9 cellular contexts compared by ENCODE assay signal in the genomic region with DNA sequence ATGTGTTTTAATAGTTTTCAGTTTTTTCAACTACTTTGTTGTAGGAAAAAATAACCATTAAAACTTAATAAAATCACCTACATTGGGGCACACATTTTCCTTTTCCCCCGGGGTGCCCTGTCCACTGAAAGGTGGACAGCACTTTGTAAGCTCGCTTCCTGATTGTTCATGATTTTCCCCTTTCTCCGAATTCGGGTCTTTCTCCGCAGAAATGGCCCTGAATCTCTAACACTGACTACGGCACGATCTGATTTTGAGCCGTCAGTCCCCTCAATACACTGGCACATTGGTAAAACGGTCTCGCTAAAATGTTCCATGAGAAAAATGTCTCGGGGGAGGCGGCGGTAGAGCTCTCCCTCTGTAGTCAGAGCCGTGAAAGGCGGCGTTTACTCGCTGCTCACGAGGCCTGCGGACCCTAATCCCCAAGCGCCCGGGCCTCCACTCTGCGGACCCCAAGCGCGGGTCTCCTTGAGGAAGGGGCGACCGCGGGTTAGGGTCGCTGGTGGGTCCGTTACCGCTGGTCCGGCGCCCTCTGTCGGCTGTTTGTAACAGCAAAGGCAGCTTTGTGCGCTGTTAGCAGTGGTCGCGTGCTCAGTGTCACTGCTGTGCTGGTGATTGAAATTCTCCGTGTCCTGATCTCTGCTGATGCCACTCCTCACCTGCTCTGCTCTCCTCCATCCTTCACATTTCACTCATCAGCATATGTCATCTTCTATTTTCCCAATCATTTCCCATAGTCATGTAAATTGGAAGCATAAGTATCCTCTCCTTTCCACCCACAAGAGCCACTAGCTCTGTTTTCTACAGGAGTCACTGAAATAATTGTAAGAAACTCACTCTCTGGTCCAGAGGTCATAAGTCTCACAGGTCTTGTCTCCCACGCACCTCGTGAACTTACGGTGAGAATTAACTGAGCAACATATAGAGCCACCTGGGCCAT. TPM values are rescaled to one million over a fixed set of nuclear protein-coding genes. Genes with fewer than 3 reads are reported as not detected.
DNase-seq lines count a peak whose midpoint lies in the region; ATAC-seq and TF ChIP-seq lines count a peak whose summit lies in the region.
"Had no signal": no experiment of that assay in that cellular context is flagged by ENCODE, and none has a peak within 500 bp of the region (broad histone marks: within the 10 kb centered on the region; RNA-seq: fewer than 3 reads in every experiment).

No MANE protein-coding gene starts in this region.

- in situ Hi-C loops in GM23248 (cut with MboI) = no loop called here

- H3K36me3 ChIP-seq in GM23248 (ENCODE audit: low read depth) (no peaks in the 10 kb centered on the region), esophagus (ENCODE audit: control insufficient read depth in 2 of 2, insufficient read depth in 2 of 2, low read length in 1 of 2) (no peaks in the 10 kb centered on the region)

- H3K27ac ChIP-seq in GM23248 = no peak overlapping the region
- H3K27ac ChIP-seq in esophagus (ENCODE audit: low read depth in 2 of 2, low read length in 1 of 2) = no peak overlapping the region

- H3K79me2 ChIP-seq in GM23248 (ENCODE audit: insufficient read depth) = no peaks in the 10 kb centered on the region

- no peaks in the 10 kb centered on the region for H3K9me3 ChIP-seq in GM23248 (ENCODE audit: low read depth)
- H3K9me3 ChIP-seq in esophagus (ENCODE audit: control insufficient read depth in 2 of 2, insufficient read depth in 1 of 2, low read depth in 1 of 2, low read length in 1 of 2) = no peaks in the 10 kb centered on the region

- H3K4me3 ChIP-seq in GM23248 (peak overlapping the region; percentile 72), esophagus (ENCODE audit: low read depth in 1 of 2, low read length in 2 of 2) (peak overlapping the region; percentile 42 to 67)

- DNase-seq in GM10266 (ENCODE audit: extremely low spot score) (peak; percentile 42), GM23248 (peak; percentile 59), NCI-H1105 (lab: John Stamatoyannopoulos, UW) (peak; percentile 17), NCI-H187 treated with DMSO at 0.1 percent for 48 hours (lab: John Stamatoyannopoulos, UW) (no peak)
- DNase-seq in activated CD8-positive, alpha-beta memory T cell treated with anti-CD3 and anti-CD28 coated beads, Interleukin-2, amount 50 U/mL, for 4 hours = peak; percentile 62
- DNase-seq in naive thymus-derived CD8-positive, alpha-beta T cell = peak; percentile 27 to 75 (median 54)
- DNase-seq in stimulated activated naive CD8-positive, alpha-beta T cell treated with anti-CD3 and anti-CD28 coated beads, Interleukin-15, Interleukin-2, amounts not matched to agents 100 U/mL and 50 U/mL, for 24 hours = peak; percentile 75

- peak; percentile 96 for TF ChIP-seq CTCF in GM10266 (IDR thresholded peaks at IDR 0.05; ENCODE audit: control insufficient read depth, insufficient read depth, low read depth, missing control alignments)

- H3K27me3 Mint-ChIP-seq in naive thymus-derived CD8-positive, alpha-beta T cell = peaks cover 32 to 78% (median 53%) of the 10 kb centered on the region in 5 donors

- peak overlapping the region; percentile 16 for H3K9ac ChIP-seq in GM23248

- H3K9me3 Mint-ChIP-seq in naive thymus-derived CD8-positive, alpha-beta T cell = no peaks in the 10 kb centered on the region

- H3K36me3 Mint-ChIP-seq in naive thymus-derived CD8-positive, alpha-beta T cell = no peaks in the 10 kb centered on the region

- H3K27ac Mint-ChIP-seq in naive thymus-derived CD8-positive, alpha-beta T cell = peak overlapping the region in 2 of 10 donors; percentile 60

- H3K9me2 ChIP-seq in GM23248 (ENCODE audit: insufficient read depth) = no peaks in the 10 kb centered on the region

- H3K27me3 ChIP-seq in GM23248 (replicated peaks; ENCODE audit: insufficient read depth) (peaks cover 34% of the 10 kb centered on the region), esophagus (ENCODE audit: control insufficient read depth in 1 of 2, insufficient read depth in 2 of 2, low read length in 2 of 2) (peaks cover 0 to 3% of the 10 kb centered on the region in 2 donors)

- peak; percentile 82 to 91 for ATAC-seq in naive thymus-derived CD8-positive, alpha-beta T cell
- ATAC-seq in stimulated activated naive CD8-positive, alpha-beta T cell treated with anti-CD3 and anti-CD28 coated beads, Interleukin-15, Interleukin-2, amounts not matched to agents 100 U/mL and 50 U/mL, for 24 hours = peak; percentile 81

- H3K4me1 ChIP-seq in GM23248 (ENCODE audit: insufficient read depth) (no peaks in the 10 kb centered on the region), esophagus (ENCODE audit: control insufficient read depth in 2 of 2, insufficient read depth in 2 of 2, low read length in 1 of 2) (no peaks in the 10 kb centered on the region)

- POLR2A ChIA-PET in naive thymus-derived CD8-positive, alpha-beta T cell (lab: Charles Lee) = interaction anchor here (0.8 to 1.4 kb wide), 3 partner anchors 62 to 75 kb away, joined by 3 to 6 read pairs (median 4); no protein-coding TSS in a partner anchor

- H3K4me3 Mint-ChIP-seq in naive thymus-derived CD8-positive, alpha-beta T cell = peak overlapping the region; percentile 51 to 88 (median 77)

- no peaks in the 10 kb centered on the region for H4K20me1 ChIP-seq in GM23248 (ENCODE audit: insufficient read depth)

- H3K4me1 Mint-ChIP-seq in naive thymus-derived CD8-positive, alpha-beta T cell = peaks cover 4 to 11% (median 8%) of the 10 kb centered on the region in 4 donors

- H3K4me2 ChIP-seq in GM23248 (ENCODE audit: unreplicated experiment) = peak overlapping the region; percentile 89

- H2AFZ ChIP-seq in GM23248 = peak overlapping the region; percentile 65

- no peaks in the 10 kb centered on the region for H3F3A ChIP-seq in GM23248 (ENCODE audit: insufficient read depth)

- 7 to 9% methylated on average over 40 of the region's 40 CpGs for WGBS in GM23248 (ENCODE audit: low coverage in 1 of 2, low lambda C conversion rate in 2 of 2, missing lambda C conversion rate in 2 of 2), 2 experiments
- 8 to 11% methylated on average over 40 of the region's 40 CpGs for WGBS in esophagus, 2 donors

RNA-seq across cellular contexts. Expression of a gene that starts 10.8 kb away (rescaled TPM):
- not detected in 2 replicates for total RNA-seq in GM23248 (2014; rRNA removed; shearing (Covaris generic))
- polyA plus RNA-seq in GM23248 (2016; fragmentation: Nextera tagmentation; extraction: Ambion mirVana) (not detected in 2 replicates), esophagus (not detected)
- total RNA-seq in naive thymus-derived CD8-positive, alpha-beta T cell = not detected
- not detected for polyA plus RNA-seq in naive thymus-derived CD8-positive, alpha-beta T cell
- total RNA-seq: renal cortical epithelial cell had no signal

RNA-seq across cellular contexts. Expression of a gene that starts 12.9 kb away (rescaled TPM):
- total RNA-seq in GM23248 (2014; rRNA removed; shearing (Covaris generic)) = not detected in 2 replicates
- not detected in 2 replicates for polyA plus RNA-seq in GM23248 (2016; fragmentation: Nextera tagmentation; extraction: Ambion mirVana)
- not detected for polyA plus RNA-seq in esophagus
- not detected for total RNA-seq in naive thymus-derived CD8-positive, alpha-beta T cell
- polyA plus RNA-seq in naive thymus-derived CD8-positive, alpha-beta T cell = not detected
- total RNA-seq: renal cortical epithelial cell had no signal

RNA-seq across cellular contexts. Expression of a gene that starts 28.2 kb away (rescaled TPM):
- not detected in 2 replicates for total RNA-seq in GM23248 (2014; rRNA removed; shearing (Covaris generic))
- polyA plus RNA-seq in GM23248 (2016; fragmentation: Nextera tagmentation; extraction: Ambion mirVana) (not detected in 2 replicates), esophagus (not detected)
- total RNA-seq in naive thymus-derived CD8-positive, alpha-beta T cell = not detected
- polyA plus RNA-seq in naive thymus-derived CD8-positive, alpha-beta T cell = not detected
- total RNA-seq: renal cortical epithelial cell had no signal

RNA-seq across cellular contexts. Expression of a gene that starts 44.2 kb away (rescaled TPM):
- total RNA-seq in GM23248 (2014; rRNA removed; shearing (Covaris generic)) = not detected in 2 replicates
- 1.1 and 1.6 TPM in 2 replicates for polyA plus RNA-seq in GM23248 (2016; fragmentation: Nextera tagmentation; extraction: Ambion mirVana)
- not detected for polyA plus RNA-seq in esophagus
- not detected for total RNA-seq in naive thymus-derived CD8-positive, alpha-beta T cell
- polyA plus RNA-seq in naive thymus-derived CD8-positive, alpha-beta T cell = not detected
- total RNA-seq: renal cortical epithelial cell had no signal

RNA-seq across cellular contexts. Expression of a gene that starts 45.4 kb away (rescaled TPM):
- total RNA-seq in GM23248 (2014; rRNA removed; shearing (Covaris generic)) = not detected in 2 replicates
- polyA plus RNA-seq in GM23248 (2016; fragmentation: Nextera tagmentation; extraction: Ambion mirVana) = not detected in 2 replicates
- polyA plus RNA-seq in esophagus = not detected
- total RNA-seq in naive thymus-derived CD8-positive, alpha-beta T cell = not detected
- polyA plus RNA-seq in naive thymus-derived CD8-positive, alpha-beta T cell = not detected
- total RNA-seq: renal cortical epithelial cell had no signal
